1 cellular context compared by ENCODE assay signal in the genomic region with DNA sequence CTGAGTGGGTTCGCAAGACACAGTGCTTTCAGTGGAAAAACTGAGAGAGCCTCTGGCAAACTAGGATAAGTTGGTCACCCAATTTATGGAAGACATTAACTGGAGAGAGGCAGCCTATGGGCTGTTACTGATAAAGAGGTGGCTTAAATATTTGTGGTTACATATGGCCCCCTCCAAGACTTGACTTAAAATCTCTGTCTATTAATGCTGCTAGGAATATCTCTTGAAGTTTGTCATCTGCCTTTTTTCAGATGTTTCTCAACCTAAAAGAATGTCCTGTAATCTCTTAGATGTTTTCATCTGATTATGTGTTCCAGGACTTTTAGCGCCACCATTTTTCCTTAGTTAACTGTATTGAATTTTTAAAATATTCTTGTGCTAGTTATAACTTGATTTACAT.
TF ChIP-seq lines count a peak whose summit lies in the region.

No MANE protein-coding gene starts in this region.

TF ChIP-seq in K562, 482 proteins besides CTCF, POLR2A, EP300 and RAD21:
- TF ChIP-seq ZNF75A (CRISPR knock-in tag; IDR thresholded peaks at IDR 0.05) (no peak), TCF3 (CRISPR knock-in tag; IDR thresholded peaks at IDR 0.05) (peak; percentile 17; the same call in 1 of the 2 replicates)
